Comparison of ENCODE assay signal across 12 cellular contexts in the genomic region with DNA sequence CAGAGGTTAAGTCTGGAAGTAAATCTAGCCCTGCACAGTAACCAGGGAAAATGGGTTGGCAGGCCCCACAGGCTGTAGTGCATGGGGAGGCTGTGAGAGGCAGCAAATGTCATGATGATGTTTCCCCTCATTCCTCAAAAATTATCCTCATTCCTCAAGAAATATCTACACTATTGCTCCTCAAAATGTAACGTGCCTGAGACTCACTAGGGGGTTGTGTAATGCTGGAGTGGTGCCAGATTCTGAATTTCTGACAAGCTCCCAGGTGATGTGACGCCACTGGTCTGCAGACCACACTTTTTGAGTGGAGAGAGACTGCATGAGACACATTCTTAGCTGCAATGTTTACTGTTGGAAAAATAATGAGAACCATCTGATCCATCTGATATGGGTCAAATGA. TPM values are rescaled to one million over a fixed set of nuclear protein-coding genes. Genes with fewer than 3 reads are reported as not detected.
DNase-seq lines count a peak whose midpoint lies in the region; ATAC-seq and TF ChIP-seq lines count a peak whose summit lies in the region.
"Had no signal": no experiment of that assay in that cellular context is flagged by ENCODE, and none has a peak within 500 bp of the region (broad histone marks: within the 10 kb centered on the region; RNA-seq: fewer than 3 reads in every experiment).

No MANE protein-coding gene starts in this region.

- H3K36me3 Mint-ChIP-seq in activated CD4-positive, alpha-beta T cell treated with anti-CD3 and anti-CD28 coated beads, Interleukin-2, amount 10 ng/mL, durations not matched to agents 24 days and 14 days (ENCODE audit: low read depth) = no peaks in the 10 kb centered on the region

- no peak overlapping the region for H3K4me3 ChIP-seq in NB4 (ENCODE audit: low read depth, low read length)

- peaks cover 53% of the 10 kb centered on the region for H3K27me3 Mint-ChIP-seq in activated CD4-positive, alpha-beta T cell treated with anti-CD3 and anti-CD28 coated beads, Interleukin-2, amount 10 ng/mL, durations not matched to agents 24 days and 14 days

- no peak for ATAC-seq in HG03354 (IDR thresholded peaks at IDR 0.05; ENCODE audit: poor library complexity, severe bottlenecking, unreplicated experiment)

- H3K27ac Mint-ChIP-seq in activated CD4-positive, alpha-beta T cell treated with anti-CD3 and anti-CD28 coated beads, Interleukin-2, amount 10 ng/mL, durations not matched to agents 24 days and 14 days = no peak overlapping the region

- peaks cover 14% of the 10 kb centered on the region for H3K4me1 Mint-ChIP-seq in activated CD4-positive, alpha-beta T cell treated with anti-CD3 and anti-CD28 coated beads, Interleukin-2, amount 10 ng/mL, durations not matched to agents 24 days and 14 days

- DNase-seq in activated CD4-positive, alpha-beta T cell treated with anti-CD3 and anti-CD28 coated beads, Interleukin-2, amount 10 ng/mL, durations not matched to agents 24 days and 14 days = no peak
- DNase-seq in activated CD4-positive, alpha-beta T cell treated with anti-CD3 and anti-CD28 coated beads for 4 hours = no peak
- DNase-seq in NB4 (ENCODE audit: low read depth) = peak; percentile 14
- DNase-seq in fibroblast of gingiva (ENCODE audit: low read depth) = peak; percentile 93
- DNase-seq in renal cortical epithelial cell (ENCODE audit: low read depth) = peak; percentile 9
- DNase-seq in cortex of kidney (lab: John Stamatoyannopoulos, UW) = no peak
- no peak for DNase-seq in amniotic stem cell (lab: John Stamatoyannopoulos, UW)
- DNase-seq: activated CD4-positive, alpha-beta T cell treated with anti-CD3 and anti-CD28 coated beads for 1 hour; GOT3 had no signal

- TF ChIP-seq CTCF in NB4 (IDR thresholded peaks at IDR 0.05; ENCODE audit: low read depth, low read length) = no peak

- intact Hi-C loops in activated CD4-positive, alpha-beta T cell treated with anti-CD3 and anti-CD28 coated beads, Interleukin-2, amount 10 ng/mL, durations not matched to agents 24 days and 14 days (cut with micrococcal nuclease) = no loop called here

- no peaks in the 10 kb centered on the region for H3K9me3 Mint-ChIP-seq in activated CD4-positive, alpha-beta T cell treated with anti-CD3 and anti-CD28 coated beads, Interleukin-2, amount 10 ng/mL, durations not matched to agents 24 days and 14 days

- no peak for TF ChIP-seq POLR2A in NB4 (IDR thresholded peaks at IDR 0.05; ENCODE audit: extremely low read depth, insufficient read length)

- peak overlapping the region; percentile 57 for H3K4me3 Mint-ChIP-seq in activated CD4-positive, alpha-beta T cell treated with anti-CD3 and anti-CD28 coated beads, Interleukin-2, amount 10 ng/mL, durations not matched to agents 24 days and 14 days

RNA-seq across cellular contexts. Expression of a gene that starts 1.2 kb away (rescaled TPM):
- total RNA-seq in activated CD4-positive, alpha-beta T cell treated with anti-CD3 and anti-CD28 coated beads, Interleukin-2, amount 10 ng/mL, durations not matched to agents 24 days and 14 days = 0.63 TPM in 1 of 2 replicates, not detected in the other
- total RNA-seq in renal cortical epithelial cell = 6.8 and 8.5 TPM in 2 replicates

RNA-seq across cellular contexts. Expression of a gene that starts 12.9 kb away (rescaled TPM):
- total RNA-seq in activated CD4-positive, alpha-beta T cell treated with anti-CD3 and anti-CD28 coated beads, Interleukin-2, amount 10 ng/mL, durations not matched to agents 24 days and 14 days = not detected in 2 replicates
- total RNA-seq in renal cortical epithelial cell = not detected in 2 replicates
- total RNA-seq: glomerular endothelial cell had no signal

RNA-seq across cellular contexts. Expression of a gene that starts 53.9 kb away (rescaled TPM):
- total RNA-seq in activated CD4-positive, alpha-beta T cell treated with anti-CD3 and anti-CD28 coated beads, Interleukin-2, amount 10 ng/mL, durations not matched to agents 24 days and 14 days = not detected in 2 replicates
- under 0.01 TPM in 1 of 2 replicates, not detected in the other for total RNA-seq in renal cortical epithelial cell
- total RNA-seq: glomerular endothelial cell, mesenteric fat pad had no signal

RNA-seq across cellular contexts. Expression of a gene that starts 55.3 kb away (rescaled TPM):
- 16.5 and 18.3 TPM in 2 replicates for total RNA-seq in activated CD4-positive, alpha-beta T cell treated with anti-CD3 and anti-CD28 coated beads, Interleukin-2, amount 10 ng/mL, durations not matched to agents 24 days and 14 days
- total RNA-seq in renal cortical epithelial cell = 96.0 and 132 TPM in 2 replicates

Comparison
In these comparisons a context has a peak if more than half of its experiments do, and no peak if none do; other contexts are left out.
1. DNase-seq: peak in NB4 (single experiment), fibroblast of gingiva (single experiment) and renal cortical epithelial cell (single experiment); none in activated CD4-positive, alpha-beta T cell treated with anti-CD3 and anti-CD28 coated beads, Interleukin-2, amount 10 ng/mL, durations not matched to agents 24 days and 14 days (single experiment), activated CD4-positive, alpha-beta T cell treated with anti-CD3 and anti-CD28 coated beads for 4 hours (0 of 2), cortex of kidney (single experiment) and amniotic stem cell (single experiment).